In genomic region chr6:17211101-17211500, GRCh38 we compare ENCODE assay signal across 13 cellular contexts.
DNase-seq lines count a peak whose midpoint lies in the region; ATAC-seq and TF ChIP-seq lines count a peak whose summit lies in the region.
"Had no signal": no experiment of that assay in that cellular context is flagged by ENCODE, and none has a peak within 500 bp of the region (broad histone marks: within the 10 kb centered on the region; RNA-seq: fewer than 3 reads in every experiment).

No MANE protein-coding gene starts in this region.

- no peak overlapping the region for H3K23ac ChIP-seq in IMR-90 (ENCODE audit: low read depth, low read length)
- H3K23ac ChIP-seq in neuronal stem cell (ENCODE audit: low read depth, low read length, poor library complexity), result no peak overlapping the region

- no peak for TF ChIP-seq RAD21 in IMR-90 (IDR thresholded peaks at IDR 0.05; ENCODE audit: low read length)

- ATAC-seq in IMR-90 (ENCODE audit: low read depth) (no peak), GM21576 (IDR thresholded peaks at IDR 0.05; ENCODE audit: unreplicated experiment) (no peak)
- ATAC-seq: CD8-positive, alpha-beta T cell had no signal

- no peak overlapping the region for H2BK15ac ChIP-seq in IMR-90 (ENCODE audit: low read depth, low read length)
- H2BK15ac ChIP-seq in neuronal stem cell (ENCODE audit: low read length), result no peak overlapping the region

- WGBS in IMR-90 (ENCODE audit: extremely low coverage in 2 of 2, insufficient read length in 1 of 2), 2 experiments, result no CpG with 5 or more reads among the region's 3 CpGs
- WGBS in neuronal stem cell (ENCODE audit: extremely low coverage in 2 of 2, insufficient read length in 2 of 2, insufficient replicate concordance in 1 of 2), 2 donors, result no CpG with 5 or more reads among the region's 3 CpGs

- dilution Hi-C loops in IMR-90 (cut with HindIII; ENCODE audit: low sequenced_read_pairs, unreplicated experiment), result no loop called here

- H2AK5ac ChIP-seq in IMR-90 (ENCODE audit: low read depth, low read length) (no peak overlapping the region), neuronal stem cell (ENCODE audit: low read depth, low read length) (no peak overlapping the region)

- no peak overlapping the region for H4K8ac ChIP-seq in IMR-90 (ENCODE audit: low read depth in 2 of 2, low read length in 2 of 2)
- H4K8ac ChIP-seq in neuronal stem cell (ENCODE audit: low read depth, low read length), result no peak overlapping the region

- H3K4me3 ChIP-seq in IMR-90 (ENCODE audit: insufficient read depth, low read depth, low read length), result no peak overlapping the region
- no peak overlapping the region for H3K4me3 ChIP-seq in neuronal stem cell (ENCODE audit: low read length in 2 of 2)
- H3K4me3 ChIP-seq in CD8-positive, alpha-beta memory T cell (ENCODE audit: low read length), result no peak overlapping the region
- no peak overlapping the region for H3K4me3 ChIP-seq in HAP-1

- no peak overlapping the region for H3K4ac ChIP-seq in IMR-90 (ENCODE audit: low read depth, low read length)
- no peak overlapping the region for H3K4ac ChIP-seq in neuronal stem cell (ENCODE audit: low read length)

- intact Hi-C loops in IMR-90 (cut with micrococcal nuclease), result no loop called here

- H3K9ac ChIP-seq in IMR-90 (ENCODE audit: low read depth, low read length), result no peak overlapping the region
- no peak overlapping the region for H3K9ac ChIP-seq in neuronal stem cell (ENCODE audit: low read depth, low read length, poor library complexity)

- no peak overlapping the region for H3K4me3 Mint-ChIP-seq in CD8-positive, alpha-beta memory T cell
- H3K4me3 Mint-ChIP-seq: CD14-positive monocyte; CD8-positive, alpha-beta T cell had no signal

- H4K20me1 ChIP-seq in IMR-90 (ENCODE audit: insufficient read depth, low read length), result no peaks in the 10 kb centered on the region

- H3K9me1 ChIP-seq in IMR-90 (ENCODE audit: insufficient read depth, low read length), result no peaks in the 10 kb centered on the region

- no peak overlapping the region for H3K27ac Mint-ChIP-seq in CD8-positive, alpha-beta memory T cell
- H3K27ac Mint-ChIP-seq: CD14-positive monocyte; CD8-positive, alpha-beta T cell had no signal

- H3K14ac ChIP-seq in IMR-90 (replicated peaks; ENCODE audit: low read depth, low read length) (no peak overlapping the region), neuronal stem cell (ENCODE audit: low read length) (no peak overlapping the region)

- no peak overlapping the region for H2BK120ac ChIP-seq in IMR-90 (ENCODE audit: low read depth, low read length)
- H2BK120ac ChIP-seq in neuronal stem cell (ENCODE audit: low read depth, low read length), result no peak overlapping the region

- H3K9me3 Mint-ChIP-seq in CD8-positive, alpha-beta memory T cell, result peaks cover 0 to 1% (median 0%) of the 10 kb centered on the region in 5 donors

- H3K36me3 ChIP-seq in IMR-90 (ENCODE audit: control insufficient read depth, insufficient read depth, low read length) (no peaks in the 10 kb centered on the region), neuronal stem cell (replicated peaks in 1 of 2; ENCODE audit: control insufficient read depth in 2 of 2, insufficient read depth in 2 of 2, low read length in 2 of 2) (no peaks in the 10 kb centered on the region), HAP-1 (replicated peaks) (no peaks in the 10 kb centered on the region)
- H3K36me3 ChIP-seq in CD8-positive, alpha-beta memory T cell (ENCODE audit: insufficient read depth, low read length), result no peaks in the 10 kb centered on the region
- H3K36me3 ChIP-seq: BE2C had no signal

- no peaks in the 10 kb centered on the region for H3K4me1 Mint-ChIP-seq in CD8-positive, alpha-beta memory T cell
- H3K4me1 Mint-ChIP-seq: CD14-positive monocyte had no signal

- H2BK12ac ChIP-seq in neuronal stem cell (ENCODE audit: low read length), result no peak overlapping the region

- H3K4me1 ChIP-seq in IMR-90 (ENCODE audit: control insufficient read depth, insufficient read depth, low read length) (peaks cover 4% of the 10 kb centered on the region; the same call in 1 of the 2 replicates), neuronal stem cell (ENCODE audit: control insufficient read depth in 2 of 2, insufficient read depth in 1 of 2, low read depth in 1 of 2, low read length in 2 of 2) (peaks cover 4 to 7% of the 10 kb centered on the region in 2 donors), HAP-1 (peaks cover 19% of the 10 kb centered on the region)
- H3K4me1 ChIP-seq in CD8-positive, alpha-beta memory T cell (ENCODE audit: insufficient read depth, low read length), result no peaks in the 10 kb centered on the region
- H3K4me1 ChIP-seq: BE2C, Caco-2 had no signal

- no TSS peak for BruUV-seq in IMR-90 (replicated peaks; lab: Mats Ljungman, UMichigan)

- no peak for TF ChIP-seq CTCF in IMR-90 (conservative IDR thresholded peaks at IDR 0.05; ENCODE audit: low read depth, low read length)

- no peak overlapping the region for H3K18ac ChIP-seq in IMR-90 (ENCODE audit: low read depth, low read length)
- peak overlapping the region; percentile 32 for H3K18ac ChIP-seq in neuronal stem cell (ENCODE audit: low read length)

- peaks cover 0 to 6% of the 10 kb centered on the region in 2 donors for H3K27me3 Mint-ChIP-seq in CD8-positive, alpha-beta memory T cell

- TF ChIP-seq POLR2A in IMR-90 (IDR thresholded peaks at IDR 0.05; ENCODE audit: low read depth, low read length), result no peak

- peaks cover 2% of the 10 kb centered on the region; the same call in 1 of the 2 replicates for H3K9me3 ChIP-seq in IMR-90 (ENCODE audit: control insufficient read depth, insufficient read depth, low read length)
- peaks cover 0 to 9% of the 10 kb centered on the region in 2 donors for H3K9me3 ChIP-seq in neuronal stem cell (replicated peaks in 1 of 2; ENCODE audit: control insufficient read depth in 2 of 2, insufficient read depth in 1 of 2, low read depth in 1 of 2, low read length in 2 of 2)
- no peaks in the 10 kb centered on the region for H3K9me3 ChIP-seq in CD8-positive, alpha-beta memory T cell (ENCODE audit: low read length)
- H3K9me3 ChIP-seq in HAP-1, result peaks cover under 1% of the 10 kb centered on the region
- H3K9me3 ChIP-seq: BE2C had no signal

- H3K27ac ChIP-seq in IMR-90 (ENCODE audit: insufficient read depth, low read length) (no peak overlapping the region), neuronal stem cell (replicated peaks; ENCODE audit: low read length) (no peak overlapping the region)
- H3K27ac ChIP-seq in CD8-positive, alpha-beta memory T cell (ENCODE audit: low read depth, low read length), result no peak overlapping the region

- in situ Hi-C loops in IMR-90 (cut with MboI; ENCODE audit: low sequenced_read_pairs), result no loop called here
- in situ Hi-C loops in HAP-1 (cut with MboI; ENCODE audit: low sequenced_read_pairs), result no loop called here

- no peak for DNase-seq in IMR-90
- peak; percentile 49 for DNase-seq in fibroblast of gingiva (ENCODE audit: low read depth)
- DNase-seq in neuronal stem cell (ENCODE audit: low spot score), result no peak
- DNase-seq in CD8-positive, alpha-beta memory T cell, result no peak
- no peak for DNase-seq in HAP-1 (ENCODE audit: low spot score in 2 of 2)
- DNase-seq in effector CD8-positive, alpha-beta T cell (lab: John Stamatoyannopoulos, UW), result no peak
- DNase-seq: BE2C; Caco-2; CD8-positive, alpha-beta T cell; DMS53; GF-D8 had no signal

- POLR2A ChIA-PET in IMR-90 (lab: Charles Lee; ENCODE audit: unreplicated experiment), result no interaction called here
- POLR2A ChIA-PET in CD8-positive, alpha-beta memory T cell (lab: Charles Lee), result no interaction called here

- H3K27me3 ChIP-seq in IMR-90 (ENCODE audit: control insufficient read depth, insufficient read depth, low read length), result no peaks in the 10 kb centered on the region
- H3K27me3 ChIP-seq in neuronal stem cell (ENCODE audit: control insufficient read depth in 3 of 3, insufficient read depth in 3 of 3, low read depth in 1 of 3, low read length in 3 of 3), result no peaks in the 10 kb centered on the region
- H3K27me3 ChIP-seq in CD8-positive, alpha-beta memory T cell (ENCODE audit: insufficient read depth, low read length, poor library complexity, severe bottlenecking), result no peaks in the 10 kb centered on the region
- no peaks in the 10 kb centered on the region for H3K27me3 ChIP-seq in HAP-1 (ENCODE audit: low read depth)
- H3K27me3 ChIP-seq: BE2C had no signal

- H2AK9ac ChIP-seq in IMR-90 (replicated peaks; ENCODE audit: low read depth, low read length, poor library complexity), result no peak overlapping the region

- H2AFZ ChIP-seq in IMR-90 (replicated peaks; ENCODE audit: low read length, poor library complexity) (no peak overlapping the region), neuronal stem cell (ENCODE audit: low read length) (no peak overlapping the region)

- no peak overlapping the region for H4K5ac ChIP-seq in IMR-90 (ENCODE audit: low read depth, low read length)

- H3K36me3 Mint-ChIP-seq in CD8-positive, alpha-beta memory T cell, result no peaks in the 10 kb centered on the region
- H3K36me3 Mint-ChIP-seq: CD14-positive monocyte; CD8-positive, alpha-beta T cell had no signal

- H3K79me1 ChIP-seq in IMR-90 (ENCODE audit: low read depth in 1 of 2, low read length in 2 of 2) (no peaks in the 10 kb centered on the region), neuronal stem cell (ENCODE audit: low read depth, low read length) (no peaks in the 10 kb centered on the region)

- H2BK5ac ChIP-seq in IMR-90 (ENCODE audit: low read depth, low read length, poor library complexity, severe bottlenecking) (no peak overlapping the region), neuronal stem cell (ENCODE audit: low read length) (no peak overlapping the region)

- H3K56ac ChIP-seq in IMR-90 (ENCODE audit: extremely low read depth, insufficient read depth, low read length), result no peak overlapping the region

- no peak overlapping the region for H2BK20ac ChIP-seq in IMR-90 (ENCODE audit: low read depth, low read length)

- CTCF ChIA-PET in IMR-90 (lab: Yijun Ruan, JAX), result no interaction called here
- CTCF ChIA-PET in CD8-positive, alpha-beta memory T cell (lab: Charles Lee), result no interaction called here

- H4K91ac ChIP-seq in IMR-90 (ENCODE audit: insufficient read depth, low read depth, low read length) (no peak overlapping the region), neuronal stem cell (ENCODE audit: low read depth, low read length, poor library complexity) (no peak overlapping the region)

- no peak overlapping the region for H3K4me2 ChIP-seq in IMR-90 (ENCODE audit: low read depth, low read length)
- H3K4me2 ChIP-seq in neuronal stem cell (ENCODE audit: insufficient read depth, low read length, poor library complexity, severe bottlenecking), result no peak overlapping the region

TF ChIP-seq in IMR-90, 13 proteins besides CTCF, POLR2A, EP300 and RAD21:
- peak; percentile 22; the same call in 1 of the 2 replicates for TF ChIP-seq CEBPB (IDR thresholded peaks at IDR 0.05; ENCODE audit: low read depth, low read length)
- TF ChIP-seq RFX5 (IDR thresholded peaks at IDR 0.05; ENCODE audit: low read depth, low read length), result no peak
- no peak for TF ChIP-seq SMC3 (IDR thresholded peaks at IDR 0.05; ENCODE audit: low read depth, low read length)
